8 cellular contexts compared by ENCODE assay signal in the genomic region with DNA sequence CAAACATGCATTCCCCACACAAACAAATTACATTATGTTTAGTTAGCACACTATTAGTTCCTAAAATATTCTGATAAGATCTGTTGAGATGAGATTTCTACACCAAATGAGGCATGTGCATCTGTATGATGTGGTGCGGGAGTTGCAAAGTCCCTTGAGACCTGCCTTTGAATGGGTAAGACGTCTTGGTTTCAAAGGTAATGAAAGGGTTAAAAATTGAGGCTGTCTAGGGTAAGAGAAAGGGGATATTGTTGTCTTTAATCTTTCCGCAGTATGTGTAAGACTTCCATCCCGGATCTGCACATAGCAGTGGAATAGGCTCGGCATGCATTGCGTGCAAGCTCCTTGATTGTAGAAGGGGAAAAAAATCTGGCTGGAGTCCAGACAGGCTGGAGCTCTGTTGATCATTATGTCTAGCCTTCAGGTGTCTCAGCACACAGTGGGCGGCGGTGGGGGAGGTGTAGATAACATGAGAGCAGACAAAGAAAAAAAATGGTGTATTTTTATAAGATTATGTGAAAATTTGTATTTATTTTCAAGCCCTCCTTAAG.
A peak's percentile ranks its signal among the peaks of the same experiment; 100 is the strongest.
DNase-seq lines count a peak whose midpoint lies in the region; ATAC-seq and TF ChIP-seq lines count a peak whose summit lies in the region.

No MANE protein-coding gene starts in this region.

- H3K27me3 ChIP-seq in kidney epithelial cell (ENCODE audit: control insufficient read depth, insufficient read depth, low read length): no peaks in the 10 kb centered on the region

- intact Hi-C loops in MCF 10A (cut with micrococcal nuclease): loop anchor here (1.0 to 5.0 kb wide), 6 partner anchors 33 to 617 kb away; no protein-coding TSS in a partner anchor

- H3K36me3 Mint-ChIP-seq in MCF 10A (ENCODE audit: insufficient read depth, unreplicated experiment): no peaks in the 10 kb centered on the region

- no peak overlapping the region for H3K27ac Mint-ChIP-seq in MCF 10A (ENCODE audit: low read depth, unreplicated experiment)

- H3K36me3 ChIP-seq in kidney epithelial cell (ENCODE audit: control insufficient read depth, insufficient read depth, low read length): no peaks in the 10 kb centered on the region

- H3K9me3 Mint-ChIP-seq in MCF 10A (ENCODE audit: unreplicated experiment): no peaks in the 10 kb centered on the region

- peaks cover 7% of the 10 kb centered on the region for H3K4me1 Mint-ChIP-seq in MCF 10A (ENCODE audit: insufficient read depth, unreplicated experiment)

- H3K4me3 Mint-ChIP-seq in MCF 10A (ENCODE audit: unreplicated experiment): no peak overlapping the region

- DNase-seq in GM10266 (ENCODE audit: extremely low spot score) (peak; percentile 22), NCI-H146 treated with DMSO at 0.1 percent for 48 hours (lab: John Stamatoyannopoulos, UW; ENCODE audit: unreplicated experiment) (peak; percentile 82), T-helper 2 cell (peak; percentile 3 to 63 (median 9)), MCF 10A (ENCODE audit: unreplicated experiment) (peak; percentile 100), kidney epithelial cell (ENCODE audit: low read depth) (peak; percentile 94), GM19240 (ENCODE audit: insufficient read length, low spot score) (no peak)
- DNase-seq in stimulated activated CD4-positive, alpha-beta T cell treated with anti-CD3 and anti-CD28 coated beads, Interleukin-1b, Interleukin-23, amount 100 ng/mL, for 4 hours (ENCODE audit: low read depth in 2 of 2): peak; percentile 33 to 39

- TF ChIP-seq CTCF in GM10266 (IDR thresholded peaks at IDR 0.05; ENCODE audit: control insufficient read depth, insufficient read depth, low read depth, missing control alignments): no peak
- TF ChIP-seq CTCF in MCF 10A (IDR thresholded peaks at IDR 0.05; ENCODE audit: unreplicated experiment): no peak
- TF ChIP-seq CTCF in kidney epithelial cell (IDR thresholded peaks at IDR 0.05; ENCODE audit: insufficient read depth, low read length, poor library complexity, severe bottlenecking): no peak

- CTCF ChIA-PET in MCF 10A (lab: Yijun Ruan, JAX): interaction anchor here (0.6 to 6.3 kb wide), 13 partner anchors 10 to 486 kb away, joined by 3 to 65 read pairs (median 4); no protein-coding TSS in a partner anchor

- no peaks in the 10 kb centered on the region for H3K27me3 Mint-ChIP-seq in MCF 10A (ENCODE audit: insufficient read depth, unreplicated experiment)

- POLR2A ChIA-PET in MCF 10A (lab: Yijun Ruan, JAX): interaction anchor here (0.7 to 6.8 kb wide), 25 partner anchors 8 to 1176 kb away, joined by 3 to 502 read pairs (median 5); no protein-coding TSS in a partner anchor

- H3K4me3 ChIP-seq in kidney epithelial cell (ENCODE audit: low read depth, low read length): peak overlapping the region; percentile 94

- peak; percentile 43 for ATAC-seq in HG02840 (IDR thresholded peaks at IDR 0.05; ENCODE audit: low FRiP score, unreplicated experiment)

- BruUV-seq in MCF 10A (replicated peaks; lab: Mats Ljungman, UMichigan): no TSS peak
